Comparison of ENCODE assay signal across 15 cellular contexts in genomic region chr4:169047967-169048366, GRCh38.
"Had no signal": no experiment of that assay in that cellular context is flagged by ENCODE, and none has a peak within 500 bp of the region (broad histone marks: within the 10 kb centered on the region; RNA-seq: fewer than 3 reads in every experiment).

No MANE protein-coding gene starts in this region.

- H3K9me3 ChIP-seq: esophagus muscularis mucosa, gastroesophageal sphincter, thoracic aorta had no signal

- H3K36me3 ChIP-seq: esophagus muscularis mucosa, gastroesophageal sphincter, thoracic aorta had no signal

- ATAC-seq: effector memory CD8-positive, alpha-beta T cell; gastroesophageal sphincter; left colon; naive thymus-derived CD4-positive, alpha-beta T cell; stimulated activated naive CD8-positive, alpha-beta T cell treated with anti-CD3 and anti-CD28 coated beads, Interleukin-15, amount 100 ng/mL, for 72 hours had no signal

- H3K4me1 ChIP-seq: gastroesophageal sphincter had no signal

- FAIRE-seq: bronchial epithelial cell had no signal

- H3K27ac ChIP-seq: epithelial cell of prostate, esophagus muscularis mucosa, gastroesophageal sphincter, hepatocyte, thoracic aorta had no signal

- H3K79me2 ChIP-seq: hepatocyte had no signal

- H2AFZ ChIP-seq: hepatocyte had no signal

- DNase-seq: effector memory CD8-positive, alpha-beta T cell; glutamatergic neuron; left colon; mammary epithelial cell; naive thymus-derived CD4-positive, alpha-beta T cell; stimulated activated CD4-positive, alpha-beta T cell treated with anti-CD3 and anti-CD28 coated beads, Interleukin-2, amount 100 ng/mL, for 48 hours; stimulated activated naive CD8-positive, alpha-beta T cell treated with anti-CD3 and anti-CD28 coated beads, Interleukin-15, amount 100 ng/mL, for 72 hours; trophoblast cell had no signal

- H3K27me3 ChIP-seq: esophagus muscularis mucosa, gastroesophageal sphincter, hepatocyte had no signal

- H3K4me2 ChIP-seq: hepatocyte, smooth muscle cell had no signal

- H3K4me3 ChIP-seq: esophagus muscularis mucosa, gastroesophageal sphincter, hepatocyte, smooth muscle cell, thoracic aorta had no signal
